In genomic region chr2:98477506-98477905, GRCh38 we compare ENCODE assay signal across 25 cellular contexts. TPM values are rescaled to one million over a fixed set of nuclear protein-coding genes. Genes with fewer than 3 reads are reported as not detected.
A peak's percentile ranks its signal among the peaks of the same experiment; 100 is the strongest.
DNase-seq lines count a peak whose midpoint lies in the region; ATAC-seq, FAIRE-seq and TF ChIP-seq lines count a peak whose summit lies in the region.
"Had no signal": no experiment of that assay in that cellular context is flagged by ENCODE, and none has a peak within 500 bp of the region (broad histone marks: within the 10 kb centered on the region; RNA-seq: fewer than 3 reads in every experiment).

No MANE protein-coding gene starts in this region.

- H2BK12ac ChIP-seq in H1 (ENCODE audit: low read depth, low read length) = no peak overlapping the region

- intact Hi-C loops in ascending aorta (cut with DNase I) = no loop called here

- H3K36me3 ChIP-seq in H1 (ENCODE audit: control insufficient read depth in 2 of 4, insufficient read depth in 4 of 4, low read length in 3 of 4) (no peaks in the 10 kb centered on the region), ascending aorta (no peaks in the 10 kb centered on the region)
- H3K36me3 ChIP-seq: breast epithelium, MG63, suprapubic skin, WERI-Rb-1 had no signal

- no peak overlapping the region for H2BK120ac ChIP-seq in H1 (replicated peaks; ENCODE audit: low read depth, low read length)

- peaks cover 99% of the 10 kb centered on the region for H3K4me1 Mint-ChIP-seq in activated naive CD4-positive, alpha-beta T cell treated with anti-CD3 and anti-CD28 coated beads, Interleukin-2, amount 10 ng/mL, durations not matched to agents 7 days and 5 days
- peaks cover 62% of the 10 kb centered on the region for H3K4me1 Mint-ChIP-seq in WTC11
- H3K4me1 Mint-ChIP-seq in stimulated activated naive CD8-positive, alpha-beta T cell treated with anti-CD3 and anti-CD28 coated beads, Interleukin-15, amount 100 ng/mL, for 72 hours = peaks cover 100% of the 10 kb centered on the region

- no peak overlapping the region for H3K4me3 Mint-ChIP-seq in activated naive CD4-positive, alpha-beta T cell treated with anti-CD3 and anti-CD28 coated beads, Interleukin-2, amount 10 ng/mL, durations not matched to agents 7 days and 5 days
- H3K4me3 Mint-ChIP-seq in WTC11 = no peak overlapping the region
- peak overlapping the region; percentile 8 to 65 for H3K4me3 Mint-ChIP-seq in stimulated activated naive CD8-positive, alpha-beta T cell treated with anti-CD3 and anti-CD28 coated beads, Interleukin-15, amount 100 ng/mL, for 72 hours
- H3K4me3 Mint-ChIP-seq: nephron progenitor cell had no signal

- H3K4ac ChIP-seq in H1 (replicated peaks; ENCODE audit: insufficient read length, low read depth, low read length) = no peak overlapping the region

- H3K4me3 ChIP-seq in H1 (ENCODE audit: extremely low read depth in 1 of 4, insufficient read depth in 2 of 4, low read depth in 3 of 4, low read length in 4 of 4) = no peak overlapping the region
- H3K4me3 ChIP-seq in ascending aorta = no peak overlapping the region
- H3K4me3 ChIP-seq: breast epithelium, MG63, psoas muscle, suprapubic skin had no signal

- 0 out of 2 replicates have a peak overlapping the region, but pooled peaks have one; percentile 75 for H2BK15ac ChIP-seq in H1 (ENCODE audit: low read length)

- POLR2A ChIA-PET in WTC11 (lab: Charles Lee) = interaction anchor here (0.5 kb wide), 1 partner anchor 683 kb away, joined by 6 read pairs; no protein-coding TSS in a partner anchor
- POLR2A ChIA-PET in H1 (lab: Charles Lee; ENCODE audit: partially characterized antibody) = interaction anchor here (0.9 kb wide), 1 partner anchor 13 kb away, joined by 3 read pairs; no protein-coding TSS in a partner anchor

- no peak for ATAC-seq in WTC11
- no peak for ATAC-seq in stimulated activated naive CD8-positive, alpha-beta T cell treated with anti-CD3 and anti-CD28 coated beads, Interleukin-15, amount 100 ng/mL, for 72 hours
- ATAC-seq: foreskin keratinocyte, psoas muscle had no signal

- H4K20me1 ChIP-seq in H1 (replicated peaks in 1 of 2; ENCODE audit: control insufficient read depth in 1 of 2, insufficient read depth in 2 of 2, low read length in 2 of 2) = peaks cover 17 to 28% of the 10 kb centered on the region in 2 experiments

- WGBS in H1 (ENCODE audit: extremely low coverage in 1 of 2, insufficient coverage in 1 of 2, insufficient read length in 1 of 2, insufficient replicate concordance in 2 of 2, low coverage in 1 of 2, low lambda C conversion rate in 2 of 2, missing lambda C conversion rate in 1 of 2), 2 experiments = 89% methylated on average over 5 of the region's 5 CpGs; no CpG with 5 or more reads in 1 of the 2 experiments

- TF ChIP-seq RAD21 in H1 (IDR thresholded peaks at IDR 0.05 in 1 of 2, conservative IDR thresholded peaks at IDR 0.05 in 1 of 2; ENCODE audit: low read depth in 2 of 2, low read length in 2 of 2) = no peak

- DNase-seq in activated naive CD4-positive, alpha-beta T cell treated with anti-CD3 and anti-CD28 coated beads, Interleukin-2, amount 10 ng/mL, durations not matched to agents 7 days and 5 days = no peak
- DNase-seq in activated naive CD4-positive, alpha-beta T cell (lab: John Stamatoyannopoulos, UW) = no peak
- DNase-seq in WTC11 (ENCODE audit: low spot score) = no peak
- no peak for DNase-seq in H1 (ENCODE audit: low read depth in 1 of 2, low spot score in 2 of 2)
- no peak for DNase-seq in stimulated activated naive CD8-positive, alpha-beta T cell treated with anti-CD3 and anti-CD28 coated beads, Interleukin-15, amount 100 ng/mL, for 72 hours
- no peak for DNase-seq in stimulated activated CD4-positive, alpha-beta T cell treated with anti-CD3 and anti-CD28 coated beads, Interleukin-4, amount 100 ng/mL, for 24 hours
- DNase-seq in ascending aorta (ENCODE audit: low spot score in 2 of 2) = no peak
- no peak for DNase-seq in NCI-H446 treated with DMSO at 0.1 percent for 48 hours (lab: John Stamatoyannopoulos, UW)
- DNase-seq: foreskin keratinocyte, hippocampal formation, IMR-90, MG63, NCI-H2171 treated with DMSO at 0.1 percent for 48 hours, NCI-H748 treated with DMSO at 0.1 percent for 48 hours, nephron progenitor cell, OCI-M1, psoas muscle, SHP77 treated with DMSO at 0.1 percent for 48 hours, small intestine, WERI-Rb-1 had no signal

- H3K27me3 ChIP-seq in H1 (replicated peaks in 1 of 4; ENCODE audit: control insufficient read depth in 3 of 4, extremely low read depth in 1 of 4, insufficient read depth in 3 of 4, low read length in 3 of 4) (no peaks in the 10 kb centered on the region), ascending aorta (no peaks in the 10 kb centered on the region)
- H3K27me3 ChIP-seq: breast epithelium, foreskin keratinocyte, MG63, suprapubic skin had no signal

- CTCF ChIA-PET in activated naive CD4-positive, alpha-beta T cell treated with anti-CD3 and anti-CD28 coated beads, Interleukin-2, amount 10 ng/mL, durations not matched to agents 7 days and 5 days (lab: Charles Lee) = interaction anchor here (1.2 to 2.8 kb wide), 2 partner anchors 10 to 13 kb away, joined by 4 to 20 read pairs; no protein-coding TSS in a partner anchor
- CTCF ChIA-PET in WTC11 (lab: Charles Lee) (interaction anchor here (1.2 to 3.3 kb wide), 2 partner anchors 10 to 11 kb away, joined by 9 to 14 read pairs; no protein-coding TSS in a partner anchor), H1 (lab: Charles Lee; ENCODE audit: partially characterized antibody) (interaction anchor here (3.6 kb wide), 1 partner anchor 11 kb away, joined by 27 read pairs; no protein-coding TSS in a partner anchor)

- no peak overlapping the region for H3K56ac ChIP-seq in H1 (replicated peaks; ENCODE audit: insufficient read length, low read depth, low read length)

- no peaks in the 10 kb centered on the region for H3K9me3 Mint-ChIP-seq in activated naive CD4-positive, alpha-beta T cell treated with anti-CD3 and anti-CD28 coated beads, Interleukin-2, amount 10 ng/mL, durations not matched to agents 7 days and 5 days
- H3K9me3 Mint-ChIP-seq in WTC11 = no peaks in the 10 kb centered on the region
- H3K9me3 Mint-ChIP-seq in stimulated activated naive CD8-positive, alpha-beta T cell treated with anti-CD3 and anti-CD28 coated beads, Interleukin-15, amount 100 ng/mL, for 72 hours = no peaks in the 10 kb centered on the region
- H3K9me3 Mint-ChIP-seq: nephron progenitor cell had no signal

- no peak overlapping the region for H3K4me2 ChIP-seq in H1 (ENCODE audit: insufficient read depth in 1 of 2, low read depth in 2 of 2, low read length in 2 of 2)

- H4K8ac ChIP-seq in H1 (ENCODE audit: extremely low read depth, insufficient read depth, low read length) = no peak overlapping the region

- H2AK5ac ChIP-seq in H1 (ENCODE audit: low read depth, low read length) = 0 out of 2 replicates have a peak overlapping the region, but pooled peaks have one; percentile 6

- peaks cover 4 to 26% (median 21%) of the 10 kb centered on the region in 4 experiments for H3K4me1 ChIP-seq in H1 (replicated peaks in 1 of 4; ENCODE audit: control insufficient read depth in 3 of 4, insufficient read depth in 4 of 4, low read length in 3 of 4)
- H3K4me1 ChIP-seq in ascending aorta = peaks cover 0 to 16% of the 10 kb centered on the region in 2 donors

- H3K27ac ChIP-seq in H1 (ENCODE audit: low read depth, low read length) = no peak overlapping the region
- H3K27ac ChIP-seq in ascending aorta = no peak overlapping the region
- H3K27ac ChIP-seq: breast epithelium, epithelial cell of prostate, foreskin keratinocyte, HL-60, psoas muscle, suprapubic skin, WERI-Rb-1 had no signal

- no peak for TF ChIP-seq EP300 in H1 (IDR thresholded peaks at IDR 0.05; ENCODE audit: borderline replicate concordance in 1 of 2, low read depth in 2 of 2, low read length in 2 of 2)

- peaks cover 16% of the 10 kb centered on the region for H3K79me1 ChIP-seq in H1 (ENCODE audit: low read depth, low read length)

- TF ChIP-seq POLR2A in H1 (IDR thresholded peaks at IDR 0.05; ENCODE audit: control extremely low read depth in 1 of 2, low read depth in 2 of 2, low read length in 2 of 2) = no peak

- H3K14ac ChIP-seq in H1 (ENCODE audit: insufficient read length) = no peak overlapping the region

- H2BK20ac ChIP-seq in H1 (ENCODE audit: low read length) = no peak overlapping the region

- H4K5ac ChIP-seq in H1 (ENCODE audit: insufficient read length, low read depth, low read length) = no peak overlapping the region

- no peak overlapping the region for H3K9ac ChIP-seq in H1 (replicated peaks in 1 of 4; ENCODE audit: extremely low read depth in 1 of 4, low read depth in 3 of 4, low read length in 3 of 4)

- H3K79me2 ChIP-seq in H1 (ENCODE audit: control insufficient read depth in 1 of 2, insufficient read depth in 2 of 2, low read length in 2 of 2) = peaks cover 0 to 92% of the 10 kb centered on the region in 2 experiments; a peak in 3 of 4 replicates

- H3K23me2 ChIP-seq in H1 (ENCODE audit: low read depth, low read length) = peaks cover 4% of the 10 kb centered on the region; the same call in 1 of the 2 replicates

- H4K91ac ChIP-seq in H1 (replicated peaks; ENCODE audit: insufficient read length, low read length) = no peak overlapping the region

- no peak for FAIRE-seq in H1 (lab: Jason Lieb, UNC)
- FAIRE-seq: keratinocyte, small intestine had no signal

- H3K36me3 Mint-ChIP-seq in activated naive CD4-positive, alpha-beta T cell treated with anti-CD3 and anti-CD28 coated beads, Interleukin-2, amount 10 ng/mL, durations not matched to agents 7 days and 5 days = peaks cover 35% of the 10 kb centered on the region
- H3K36me3 Mint-ChIP-seq in WTC11 = no peaks in the 10 kb centered on the region

- H3K9me3 ChIP-seq in H1 (ENCODE audit: insufficient read depth in 2 of 2, low read depth in 1 of 2, low read length in 1 of 2) = no peaks in the 10 kb centered on the region
- no peaks in the 10 kb centered on the region for H3K9me3 ChIP-seq in ascending aorta
- H3K9me3 ChIP-seq: breast epithelium, MG63, psoas muscle, suprapubic skin had no signal

- peak overlapping the region; percentile 97 for H3K27ac Mint-ChIP-seq in activated naive CD4-positive, alpha-beta T cell treated with anti-CD3 and anti-CD28 coated beads, Interleukin-2, amount 10 ng/mL, durations not matched to agents 7 days and 5 days
- H3K27ac Mint-ChIP-seq in WTC11 = peak overlapping the region; percentile 50; the same call in 1 of the 2 replicates
- H3K27ac Mint-ChIP-seq in stimulated activated naive CD8-positive, alpha-beta T cell treated with anti-CD3 and anti-CD28 coated beads, Interleukin-15, amount 100 ng/mL, for 72 hours = peak overlapping the region; percentile 66 to 77

- H2BK5ac ChIP-seq in H1 (ENCODE audit: low read depth, low read length) = peak overlapping the region; percentile 4; the same call in 1 of the 2 replicates

- TF ChIP-seq CTCF in WTC11 (IDR thresholded peaks at IDR 0.05) (no peak), H1 (IDR thresholded peaks at IDR 0.05; ENCODE audit: control extremely low read depth in 1 of 3, insufficient read depth in 1 of 3, low read depth in 1 of 3, low read length in 3 of 3) (no peak), ascending aorta (IDR thresholded peaks at IDR 0.05) (no peak)

- no peak overlapping the region for H3K23ac ChIP-seq in H1 (ENCODE audit: insufficient read length)

- H2AFZ ChIP-seq in H1 (ENCODE audit: low read length) = no peak overlapping the region

- H3K27me3 Mint-ChIP-seq in activated naive CD4-positive, alpha-beta T cell treated with anti-CD3 and anti-CD28 coated beads, Interleukin-2, amount 10 ng/mL, durations not matched to agents 7 days and 5 days = no peaks in the 10 kb centered on the region
- no peaks in the 10 kb centered on the region for H3K27me3 Mint-ChIP-seq in WTC11 (ENCODE audit: low read depth)
- no peaks in the 10 kb centered on the region for H3K27me3 Mint-ChIP-seq in stimulated activated naive CD8-positive, alpha-beta T cell treated with anti-CD3 and anti-CD28 coated beads, Interleukin-15, amount 100 ng/mL, for 72 hours

- H3K18ac ChIP-seq in H1 (ENCODE audit: extremely low read depth, low read length) = no peak overlapping the region

RNA-seq across cellular contexts. Expression of gene INPP4A, which starts 32.8 kb away (rescaled TPM):
- total RNA-seq in WTC11 (2021) (31.7 to 38.3 TPM (median 33.4 TPM) in 3 replicates), ascending aorta (52.8 TPM)
- total RNA-seq in H1 (2021; fragmentation: NEBNext Ultra II Directional; extraction: Animal tissue kit (Norgen Biotek cat#: 25700)) = 34.3 and 36.4 TPM in 2 replicates
- 25.6 and 38.6 TPM in 2 replicates for polyA plus RNA-seq in H1 (2011; rRNA removed)
- 32.2 TPM for polyA plus RNA-seq in H1 (2011; cell fraction: cytosol; rRNA removed)
- 100 TPM for polyA plus RNA-seq in H1 (2011; cell fraction: nucleus; rRNA removed)
- polyA plus RNA-seq in H1 (2012, experiment 1 of 2) = 21.4 to 36.6 TPM (median 30.9 TPM) in 4 replicates
- 5.1 TPM for polyA plus RNA-seq in H1 (2012, experiment 2 of 2)
- polyA plus RNA-seq in H1 (2013, experiment 1 of 2) = 8.9 TPM
- 8.7 TPM for polyA plus RNA-seq in H1 (2013, experiment 2 of 2)
- polyA minus RNA-seq in H1 (2011; rRNA and poly(A)+ RNA removed) = 112 and 124 TPM in 2 replicates
- 55.2 TPM for polyA minus RNA-seq in H1 (2011; cell fraction: cytosol; rRNA and poly(A)+ RNA removed)
- polyA minus RNA-seq in H1 (2011; cell fraction: nucleus; rRNA and poly(A)+ RNA removed) = 97.0 TPM

Comparison
In these comparisons a context has a peak if more than half of its experiments do, and no peak if none do; other contexts are left out.
1. H3K4me3 Mint-ChIP-seq: peak in stimulated activated naive CD8-positive, alpha-beta T cell treated with anti-CD3 and anti-CD28 coated beads, Interleukin-15, amount 100 ng/mL, for 72 hours (2 of 2); none in activated naive CD4-positive, alpha-beta T cell treated with anti-CD3 and anti-CD28 coated beads, Interleukin-2, amount 10 ng/mL, durations not matched to agents 7 days and 5 days (single experiment) and WTC11 (single experiment).
2. Peak in every context shown above with its lines, with median percentiles within 50 percentile points of each other: H3K27ac Mint-ChIP-seq.